In genomic region chr9:124771867-124772621, GRCh38 we compare ENCODE assay signal across 8 cellular contexts. TPM values are rescaled to one million over a fixed set of nuclear protein-coding genes. Genes with fewer than 3 reads are reported as not detected.
DNase-seq lines count a peak whose midpoint lies in the region; ATAC-seq and TF ChIP-seq lines count a peak whose summit lies in the region.

No MANE protein-coding gene starts in this region.

- CTCF ChIA-PET in CD8-positive, alpha-beta T cell (lab: Charles Lee) = interaction anchor here (0.7 to 12.4 kb wide), 20 partner anchors 8 to 600 kb away, joined by 3 to 245 read pairs (median 4); partner anchors contain the start of genes ARPC5L, RPL35 and WDR38

- peak overlapping the region; percentile 89 for H3K4me3 Mint-ChIP-seq in CD8-positive, alpha-beta T cell
- peak overlapping the region; percentile 86 for H3K4me3 Mint-ChIP-seq in HFFc6

- peak overlapping the region; percentile 67 for H3K4me3 ChIP-seq in CD8-positive, alpha-beta T cell (ENCODE audit: low read depth, low read length)
- peak overlapping the region; percentile 78 to 98 (median 92) for H3K4me3 ChIP-seq in Peyer's patch
- H3K4me3 ChIP-seq in astrocyte of the cerebellum (ENCODE audit: low read depth, low read length) = peak overlapping the region; percentile 66
- peak overlapping the region; percentile 47 to 97 for H3K4me3 ChIP-seq in right atrium auricular region
- H3K4me3 ChIP-seq in trophoblast cell (ENCODE audit: low read depth, low read length) = peak overlapping the region; percentile 26

- no peak overlapping the region for H2BK120ac ChIP-seq in trophoblast cell (ENCODE audit: insufficient read depth, low read length, poor library complexity)

- H3K9ac ChIP-seq in trophoblast cell (ENCODE audit: low read length) = no peak overlapping the region

- POLR2A ChIA-PET in CD8-positive, alpha-beta T cell (lab: Charles Lee) = no interaction called here

- no peak for ATAC-seq in CD8-positive, alpha-beta T cell
- no peak for ATAC-seq in GM18498 (IDR thresholded peaks at IDR 0.05; ENCODE audit: unreplicated experiment)
- ATAC-seq in GM21723 (IDR thresholded peaks at IDR 0.05; ENCODE audit: unreplicated experiment) = no peak

- H2AK5ac ChIP-seq in trophoblast cell (ENCODE audit: low read length) = no peak overlapping the region

- no peak overlapping the region for H3K27ac ChIP-seq in CD8-positive, alpha-beta T cell (ENCODE audit: low read depth, low read length)
- peak overlapping the region; percentile 11 to 88 (median 82) for H3K27ac ChIP-seq in Peyer's patch
- H3K27ac ChIP-seq in right atrium auricular region = peak overlapping the region; percentile 78 to 84
- H3K27ac ChIP-seq in trophoblast cell (ENCODE audit: low read depth, low read length) = no peak overlapping the region

- H3K79me1 ChIP-seq in trophoblast cell (ENCODE audit: low read length) = peaks cover 6% of the 10 kb centered on the region

- H4K91ac ChIP-seq in trophoblast cell (ENCODE audit: low read depth, low read length) = no peak overlapping the region

- peaks cover 21% of the 10 kb centered on the region for H3K4me1 ChIP-seq in CD8-positive, alpha-beta T cell (ENCODE audit: insufficient read depth, low read length)
- peaks cover 0 to 32% (median 18%) of the 10 kb centered on the region in 4 donors for H3K4me1 ChIP-seq in Peyer's patch
- peaks cover 0 to 36% of the 10 kb centered on the region in 2 donors for H3K4me1 ChIP-seq in right atrium auricular region
- H3K4me1 ChIP-seq in trophoblast cell (ENCODE audit: control insufficient read depth in 1 of 2, insufficient read depth in 2 of 2, low read length in 2 of 2) = peaks cover 5 to 7% of the 10 kb centered on the region in 2 experiments

- intact Hi-C loops in CD8-positive, alpha-beta T cell (cut with DNase I, micrococcal nuclease) = loop anchor here (1.0 to 10.0 kb wide), 8 partner anchors 81 to 490 kb away; partner anchors contain the start of genes GOLGA1 (in 2 of the 2), GAPVD1 (in 1 of the 2), PPP6C (in 1 of the 2) and RPL35 (in 1 of the 2)

- peaks cover 71% of the 10 kb centered on the region for H3K27me3 Mint-ChIP-seq in CD8-positive, alpha-beta T cell (ENCODE audit: low read depth)
- H3K27me3 Mint-ChIP-seq in HFFc6 (ENCODE audit: insufficient read depth) = peaks cover 33% of the 10 kb centered on the region

- peak overlapping the region; percentile 11 for H2AFZ ChIP-seq in trophoblast cell (ENCODE audit: insufficient read depth, low read length, poor library complexity)

- no peaks in the 10 kb centered on the region for H3K9me3 ChIP-seq in CD8-positive, alpha-beta T cell (ENCODE audit: low read length)
- H3K9me3 ChIP-seq in Peyer's patch (no peaks in the 10 kb centered on the region), right atrium auricular region (no peaks in the 10 kb centered on the region), trophoblast cell (ENCODE audit: insufficient read depth, low read depth, low read length) (no peaks in the 10 kb centered on the region)

- in situ Hi-C loops in astrocyte of the cerebellum (cut with HindIII; ENCODE audit: low sequenced_read_pairs) = loop anchor here (5.0 kb wide), 1 partner anchor 80 kb away; the partner anchor contains the start of gene WDR38

- no peak overlapping the region for H2BK5ac ChIP-seq in trophoblast cell (ENCODE audit: low read depth, low read length, poor library complexity)

- no peak for TF ChIP-seq POLR2A in Peyer's patch (IDR thresholded peaks at IDR 0.05)

- H2BK12ac ChIP-seq in trophoblast cell (ENCODE audit: low read length) = no peak overlapping the region

- H3K27me3 ChIP-seq in CD8-positive, alpha-beta T cell (ENCODE audit: insufficient read depth, low read length) = peaks cover 47% of the 10 kb centered on the region
- H3K27me3 ChIP-seq in Peyer's patch (peaks cover 0 to 4% of the 10 kb centered on the region in 2 donors), right atrium auricular region (no peaks in the 10 kb centered on the region), trophoblast cell (ENCODE audit: insufficient read depth, low read length) (peaks cover 9% of the 10 kb centered on the region)

- H3K36me3 Mint-ChIP-seq in CD8-positive, alpha-beta T cell = no peaks in the 10 kb centered on the region
- H3K36me3 Mint-ChIP-seq in HFFc6 (ENCODE audit: low read depth) = no peaks in the 10 kb centered on the region

- WGBS in trophoblast cell (ENCODE audit: extremely low coverage, insufficient coverage, insufficient read length) = no CpG with 5 or more reads among the region's 37 CpGs

- DNase-seq in CD8-positive, alpha-beta T cell = peak in 3 of 7 experiments; percentile 7 to 64 (median 30)
- peak; percentile 24 for DNase-seq in HFFc6
- DNase-seq in Peyer's patch = peak; percentile 39 to 83 (median 77)
- DNase-seq in astrocyte of the cerebellum (ENCODE audit: low read depth) = no peak
- DNase-seq in right atrium auricular region (ENCODE audit: low spot score) = no peak
- DNase-seq in trophoblast cell = peak; percentile 60 to 89

- H3K4me2 ChIP-seq in trophoblast cell (ENCODE audit: low read length) = peak overlapping the region; percentile 83

- no peak overlapping the region for H3K14ac ChIP-seq in trophoblast cell (ENCODE audit: low read length)

- H3K4me1 Mint-ChIP-seq in CD8-positive, alpha-beta T cell (ENCODE audit: low read depth) = peaks cover 43% of the 10 kb centered on the region
- peaks cover 35% of the 10 kb centered on the region for H3K4me1 Mint-ChIP-seq in HFFc6 (ENCODE audit: low read depth)

- TF ChIP-seq CTCF in CD8-positive, alpha-beta T cell (IDR thresholded peaks at IDR 0.05) = peak; percentile 97
- TF ChIP-seq CTCF in HFFc6 (IDR thresholded peaks at IDR 0.05) (peak; percentile 99), Peyer's patch (IDR thresholded peaks at IDR 0.05) (peak; percentile 89 to 95 (median 92)), astrocyte of the cerebellum (IDR thresholded peaks at IDR 0.05; ENCODE audit: low read depth, low read length, missing control alignments) (peak; percentile 75), right atrium auricular region (IDR thresholded peaks at IDR 0.05) (peak; percentile 96 to 99)

- peak overlapping the region; percentile 60 for H4K12ac ChIP-seq in trophoblast cell (ENCODE audit: low read depth, low read length)

- H3K4ac ChIP-seq in trophoblast cell (ENCODE audit: low read depth, low read length) = no peak overlapping the region

- H3K27ac Mint-ChIP-seq in CD8-positive, alpha-beta T cell = no peak overlapping the region
- peak overlapping the region; percentile 97 for H3K27ac Mint-ChIP-seq in HFFc6

- no peaks in the 10 kb centered on the region for H3K9me3 Mint-ChIP-seq in CD8-positive, alpha-beta T cell
- no peaks in the 10 kb centered on the region for H3K9me3 Mint-ChIP-seq in HFFc6

- H3K18ac ChIP-seq in trophoblast cell (ENCODE audit: low read length) = no peak overlapping the region

- peaks cover 2% of the 10 kb centered on the region for H3K79me2 ChIP-seq in trophoblast cell (ENCODE audit: control insufficient read depth, insufficient read depth, low read length, poor library complexity)

- H4K8ac ChIP-seq in trophoblast cell (ENCODE audit: low read depth, low read length) = peak overlapping the region; percentile 42

- no peak overlapping the region for H3K23ac ChIP-seq in trophoblast cell (ENCODE audit: low read length)

- no peaks in the 10 kb centered on the region for H3K36me3 ChIP-seq in CD8-positive, alpha-beta T cell (ENCODE audit: insufficient read depth, low read length)
- H3K36me3 ChIP-seq in Peyer's patch (no peaks in the 10 kb centered on the region), right atrium auricular region (no peaks in the 10 kb centered on the region), trophoblast cell (ENCODE audit: control insufficient read depth in 1 of 2, insufficient read depth in 2 of 2, low read length in 2 of 2) (no peaks in the 10 kb centered on the region)

RNA-seq across cellular contexts. Expression of gene NR6A1, which starts 0.9 kb away (rescaled TPM):
- not detected for total RNA-seq in CD8-positive, alpha-beta T cell
- under 1 TPM; 0.05 to 0.26 (median 0.13) TPM for total RNA-seq in HFFc6 (2021; fragmentation: NEBNext Ultra II Directional; extraction: Animal tissue kit (Norgen Biotek cat#: 25700))
- total RNA-seq in Peyer's patch (10 to 100 TPM; 10.7 to 43.0 (median 28.1) TPM), right atrium auricular region (1 to 10 TPM; 1.9 to 2.6 TPM)
- 27.5 and 27.6 TPM in 2 replicates for polyA plus RNA-seq in trophoblast cell (2013)

RNA-seq across cellular contexts. Expression of gene OLFML2A, which starts 4.9 kb away (rescaled TPM):
- not detected for total RNA-seq in CD8-positive, alpha-beta T cell
- total RNA-seq in HFFc6 (2021; fragmentation: NEBNext Ultra II Directional; extraction: Animal tissue kit (Norgen Biotek cat#: 25700)) = under 1 TPM; 0.30 to 0.88 (median 0.36) TPM
- 10 to 100 TPM in 1 of 4 donors, 1 to 10 TPM in 2, under 1 TPM in 1; 0.88 to 10.0 (median 8.7) TPM for total RNA-seq in Peyer's patch
- 10 to 100 TPM; 41.2 to 53.2 TPM for total RNA-seq in right atrium auricular region
- polyA plus RNA-seq in trophoblast cell (2013) = 95.6 and 101 TPM in 2 replicates

Comparison
In these comparisons a context has a peak if more than half of its experiments do, and no peak if none do; other contexts are left out.
1. DNase-seq: peak in HFFc6 (single experiment), Peyer's patch (3 of 3) and trophoblast cell (2 of 2); none in astrocyte of the cerebellum (single experiment) and right atrium auricular region (single experiment).
2. H3K27ac ChIP-seq: peak in Peyer's patch (4 of 4) and right atrium auricular region (2 of 2); none in CD8-positive, alpha-beta T cell (single experiment) and trophoblast cell (single experiment).
3. H3K4me3 ChIP-seq: peak in every context shown above with its lines; median percentile 92 in Peyer's patch; 72 in right atrium auricular region; 67 in CD8-positive, alpha-beta T cell; 66 in astrocyte of the cerebellum; 26 in trophoblast cell.
4. Peak in every context shown above with its lines, with median percentiles within 50 percentile points of each other: CTCF ChIP-seq.